In the genomic region with DNA sequence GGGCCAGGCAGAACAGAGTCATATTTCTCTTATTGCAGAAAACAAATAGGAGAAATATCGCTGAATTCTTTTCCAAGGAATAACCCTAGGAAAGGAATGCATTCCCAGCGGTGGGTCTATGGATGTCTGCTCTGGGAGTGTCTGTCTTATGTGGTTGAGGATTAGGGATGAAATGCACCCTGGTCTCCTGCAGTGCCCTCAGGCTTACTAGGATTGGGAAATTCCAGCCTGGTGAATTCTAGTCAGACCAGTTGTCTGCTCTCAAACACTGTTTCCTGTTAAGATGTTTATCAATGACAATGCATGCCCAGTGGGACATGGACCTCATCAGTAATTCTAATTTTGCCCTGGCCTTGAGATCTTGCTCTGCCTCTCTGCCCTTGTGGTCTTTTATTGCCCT, we compare ENCODE assay signal across 24 cellular contexts.
A peak's percentile ranks its signal among the peaks of the same experiment; 100 is the strongest.
DNase-seq lines count a peak whose midpoint lies in the region; ATAC-seq, FAIRE-seq and TF ChIP-seq lines count a peak whose summit lies in the region.
"Had no signal": no experiment of that assay in that cellular context is flagged by ENCODE, and none has a peak within 500 bp of the region (broad histone marks: within the 10 kb centered on the region; RNA-seq: fewer than 3 reads in every experiment).

No MANE protein-coding gene starts in this region.

- no peaks in the 10 kb centered on the region for H3K4me1 ChIP-seq in astrocyte (ENCODE audit: insufficient read depth, low read length)
- H3K4me1 ChIP-seq: A549 had no signal

- H3K79me2 ChIP-seq in astrocyte (ENCODE audit: insufficient read depth, low read length): no peaks in the 10 kb centered on the region

- no peaks in the 10 kb centered on the region for H3K36me3 ChIP-seq in astrocyte (ENCODE audit: insufficient read depth, low read length)

- H3K36me3 Mint-ChIP-seq in astrocyte (ENCODE audit: low read depth, unreplicated experiment): peaks cover 2% of the 10 kb centered on the region
- H3K36me3 Mint-ChIP-seq: CD4-positive, CD25-positive, alpha-beta regulatory T cell had no signal

- no peak overlapping the region for H3K9ac ChIP-seq in astrocyte (ENCODE audit: low read length)

- H3K4me3 ChIP-seq in astrocyte (ENCODE audit: insufficient read depth, low read depth, low read length): no peak overlapping the region
- H3K4me3 ChIP-seq: A549, K562 had no signal

- no peak overlapping the region for H2AFZ ChIP-seq in astrocyte (ENCODE audit: low read depth, low read length)

- no peaks in the 10 kb centered on the region for H3K9me3 ChIP-seq in astrocyte (ENCODE audit: insufficient read depth, low read depth, low read length)
- H3K9me3 ChIP-seq: A549 had no signal

- H3K27me3 Mint-ChIP-seq in astrocyte (ENCODE audit: low read depth, unreplicated experiment): no peaks in the 10 kb centered on the region
- H3K27me3 Mint-ChIP-seq: CD4-positive, CD25-positive, alpha-beta regulatory T cell had no signal

- H3K4me3 Mint-ChIP-seq in astrocyte (ENCODE audit: unreplicated experiment): no peak overlapping the region
- H3K4me3 Mint-ChIP-seq: CD4-positive, CD25-positive, alpha-beta regulatory T cell had no signal

- no peak overlapping the region for H3K4me2 ChIP-seq in astrocyte (ENCODE audit: low read length)
- H3K4me2 ChIP-seq: A549 had no signal

- TF ChIP-seq CTCF in astrocyte (IDR thresholded peaks at IDR 0.05; ENCODE audit: insufficient read depth, low read depth, low read length): no peak

- DNase-seq in ELF-1 (ENCODE audit: low read depth, low spot score): peak; percentile 4
- DNase-seq in M059J (ENCODE audit: low read depth): peak; percentile 5
- DNase-seq in astrocyte (ENCODE audit: low read depth): no peak
- peak; percentile 84 for DNase-seq in islet precursor cell
- DNase-seq in activated naive CD4-positive, alpha-beta T cell (lab: John Stamatoyannopoulos, UW): no peak
- DNase-seq in NCI-H526 (lab: John Stamatoyannopoulos, UW): no peak
- DNase-seq in stimulated activated CD4-positive, alpha-beta T cell treated with anti-CD3 and anti-CD28 coated beads, Interleukin-2, amount 100 ng/mL, for 24 hours: no peak
- DNase-seq: CD4-positive, CD25-positive, alpha-beta regulatory T cell; DMS 273 treated with DMSO at 0.1 percent for 48 hours; MM.1S; NCI-H1048; NCI-H1436 treated with DMSO at 0.1 percent for 48 hours; NCI-H1930; NCI-H2227 treated with DMSO at 0.1 percent for 48 hours; NCI-H510A; NCI-H748 treated with DMSO at 0.1 percent for 48 hours had no signal

- peak overlapping the region; percentile 34 for H3K27ac Mint-ChIP-seq in astrocyte (ENCODE audit: unreplicated experiment)
- H3K27ac Mint-ChIP-seq: CD4-positive, CD25-positive, alpha-beta regulatory T cell had no signal

- no peaks in the 10 kb centered on the region for H4K20me1 ChIP-seq in astrocyte (ENCODE audit: insufficient read depth, low read length)

- peaks cover 47% of the 10 kb centered on the region for H3K9me3 Mint-ChIP-seq in astrocyte (ENCODE audit: unreplicated experiment)

- ATAC-seq in HG03457 (IDR thresholded peaks at IDR 0.05; ENCODE audit: unreplicated experiment): no peak
- ATAC-seq: A549, HepG2, K562, Panc1 had no signal

- no peak for FAIRE-seq in astrocyte (lab: Jason Lieb, UNC)
- FAIRE-seq: A549, G401.6, GM18507, H54, HepG2, K562 had no signal

- no peak overlapping the region for H3K27ac ChIP-seq in astrocyte (ENCODE audit: low read depth, low read length)
- H3K27ac ChIP-seq: A549 had no signal

- peaks cover 5% of the 10 kb centered on the region for H3K4me1 Mint-ChIP-seq in astrocyte (ENCODE audit: low read depth, unreplicated experiment)
- H3K4me1 Mint-ChIP-seq: CD4-positive, CD25-positive, alpha-beta regulatory T cell had no signal

- no peaks in the 10 kb centered on the region for H3K27me3 ChIP-seq in astrocyte (ENCODE audit: insufficient read depth, low read length)

Comparison
In these comparisons a context has a peak if more than half of its experiments do, and no peak if none do; other contexts are left out.
1. DNase-seq: peak in ELF-1 (single experiment), M059J (single experiment) and islet precursor cell (single experiment); none in astrocyte (single experiment), activated naive CD4-positive, alpha-beta T cell (0 of 4), NCI-H526 (0 of 2) and stimulated activated CD4-positive, alpha-beta T cell treated with anti-CD3 and anti-CD28 coated beads, Interleukin-2, amount 100 ng/mL, for 24 hours (0 of 2).